In the genomic region with DNA sequence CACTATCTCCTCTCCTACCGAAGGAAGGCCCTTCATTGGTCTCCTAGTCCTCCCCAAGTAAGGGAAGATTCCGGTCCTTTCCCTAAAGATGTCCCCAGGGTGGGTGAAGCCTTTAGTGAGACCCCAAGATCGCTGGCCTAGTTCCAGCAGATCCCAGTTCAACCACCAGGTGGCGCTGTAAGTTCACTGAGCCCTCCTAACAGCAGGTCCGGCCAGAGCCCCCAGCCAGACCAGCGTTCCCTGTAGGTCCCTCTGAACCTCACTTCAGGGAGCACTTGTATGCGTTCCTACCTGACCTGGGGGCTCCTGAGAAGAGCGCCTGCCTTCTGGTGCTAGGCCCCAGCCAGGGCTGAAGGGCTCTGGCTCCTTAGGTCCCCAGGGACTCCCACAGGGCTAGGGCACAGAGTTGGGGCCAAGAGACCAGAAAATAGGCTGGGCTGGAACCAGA, we compare ENCODE assay signal across 7 cellular contexts. TPM values are rescaled to one million over a fixed set of nuclear protein-coding genes. Genes with fewer than 3 reads are reported as not detected.
DNase-seq lines count a peak whose midpoint lies in the region; ATAC-seq and TF ChIP-seq lines count a peak whose summit lies in the region.

No MANE protein-coding gene starts in this region.

- no peak for TF ChIP-seq EP300 in esophagus muscularis mucosa (IDR thresholded peaks at IDR 0.05)

- H3K27ac ChIP-seq in esophagus muscularis mucosa (replicated peaks in 1 of 4): no peak overlapping the region

- TF ChIP-seq CTCF in GM10266 (IDR thresholded peaks at IDR 0.05; ENCODE audit: control insufficient read depth, insufficient read depth, low read depth, missing control alignments) (peak; percentile 90), esophagus muscularis mucosa (IDR thresholded peaks at IDR 0.05) (peak; percentile 87 to 93 (median 90))

- no peaks in the 10 kb centered on the region for H3K36me3 ChIP-seq in esophagus muscularis mucosa

- no peaks in the 10 kb centered on the region for H3K27me3 ChIP-seq in esophagus muscularis mucosa

- H3K4me1 Mint-ChIP-seq in natural killer cell treated with Interleukin-12 subunit alpha and Interleukin-12 subunit beta and Interleukin-15 and Interleukin-18, amount 100 ng/mL, for 72 hours (ENCODE audit: low read depth in 2 of 2): peaks cover 6 to 16% of the 10 kb centered on the region in 2 donors

- H3K27me3 Mint-ChIP-seq in natural killer cell treated with Interleukin-12 subunit alpha and Interleukin-12 subunit beta and Interleukin-15 and Interleukin-18, amount 100 ng/mL, for 72 hours: peaks cover 29 to 32% of the 10 kb centered on the region in 2 donors

- no peak overlapping the region for H3K4me3 ChIP-seq in esophagus muscularis mucosa

- H3K4me1 ChIP-seq in esophagus muscularis mucosa: peaks cover 7 to 18% (median 15%) of the 10 kb centered on the region in 4 donors

- DNase-seq in GM10266 (ENCODE audit: extremely low spot score) (peak; percentile 82), NCI-H82 (lab: John Stamatoyannopoulos, UW) (peak; percentile 89), esophagus muscularis mucosa (ENCODE audit: extremely low spot score) (peak; percentile 94)
- DNase-seq in activated CD8-positive, alpha-beta memory T cell treated with anti-CD3 and anti-CD28 coated beads, Interleukin-2, amount 50 U/mL, for 4 hours: peak; percentile 62
- peak; percentile 70 for DNase-seq in natural killer cell treated with Interleukin-12 subunit alpha and Interleukin-12 subunit beta and Interleukin-15 and Interleukin-18, amount 100 ng/mL, for 72 hours (ENCODE audit: low spot score)
- DNase-seq in stimulated activated naive CD4-positive, alpha-beta T cell treated with Interleukin-2 at 50 U/mL for 16 hours (lab: John Stamatoyannopoulos, UW): peak; percentile 45

- no peak overlapping the region for H3K27ac Mint-ChIP-seq in natural killer cell treated with Interleukin-12 subunit alpha and Interleukin-12 subunit beta and Interleukin-15 and Interleukin-18, amount 100 ng/mL, for 72 hours

- intact Hi-C loops in esophagus muscularis mucosa (cut with DNase I): loop anchor here (1.0 to 5.0 kb wide), 2 partner anchors 38 to 342 kb away; a partner anchor contains a TSS

- no peak for TF ChIP-seq POLR2A in esophagus muscularis mucosa (IDR thresholded peaks at IDR 0.05; ENCODE audit: low read depth)

- H3K4me3 Mint-ChIP-seq in natural killer cell treated with Interleukin-12 subunit alpha and Interleukin-12 subunit beta and Interleukin-15 and Interleukin-18, amount 100 ng/mL, for 72 hours: no peak overlapping the region

- no peaks in the 10 kb centered on the region for H3K9me3 Mint-ChIP-seq in natural killer cell treated with Interleukin-12 subunit alpha and Interleukin-12 subunit beta and Interleukin-15 and Interleukin-18, amount 100 ng/mL, for 72 hours

- no peaks in the 10 kb centered on the region for H3K36me3 Mint-ChIP-seq in natural killer cell treated with Interleukin-12 subunit alpha and Interleukin-12 subunit beta and Interleukin-15 and Interleukin-18, amount 100 ng/mL, for 72 hours

- H3K9me3 ChIP-seq in esophagus muscularis mucosa: no peaks in the 10 kb centered on the region

- ATAC-seq in HG03095 (IDR thresholded peaks at IDR 0.05; ENCODE audit: unreplicated experiment): peak; percentile 51
- peak in 1 of 2 donors; percentile 60 for ATAC-seq in natural killer cell treated with Interleukin-12 subunit alpha and Interleukin-12 subunit beta and Interleukin-15 and Interleukin-18, amount 100 ng/mL, for 72 hours

- WGBS in esophagus muscularis mucosa: 5% methylated on average over 5 of the region's 8 CpGs

RNA-seq across cellular contexts. Expression of a gene that starts 38.1 kb away (rescaled TPM):
- total RNA-seq in esophagus muscularis mucosa: under 1 TPM in 1 of 4 donors, not detected in 3; 0.50 TPM
- not detected for total RNA-seq in natural killer cell treated with Interleukin-12 subunit alpha and Interleukin-12 subunit beta and Interleukin-15 and Interleukin-18, amount 100 ng/mL, for 72 hours

RNA-seq across cellular contexts. Expression of a gene that starts 56.8 kb away (rescaled TPM):
- total RNA-seq in esophagus muscularis mucosa: 10 to 100 TPM; 12.8 to 19.9 (median 17.1) TPM
- total RNA-seq in natural killer cell treated with Interleukin-12 subunit alpha and Interleukin-12 subunit beta and Interleukin-15 and Interleukin-18, amount 100 ng/mL, for 72 hours: 1 to 10 TPM; 1.4 to 4.3 TPM
